Comparison of ENCODE assay signal across 8 cellular contexts in genomic region chr2:119366649-119367471, GRCh38. TPM values are rescaled to one million over a fixed set of nuclear protein-coding genes. Genes with fewer than 3 reads are reported as not detected.
A peak's percentile ranks its signal among the peaks of the same experiment; 100 is the strongest.
DNase-seq lines count a peak whose midpoint lies in the region; ATAC-seq and TF ChIP-seq lines count a peak whose summit lies in the region.

TSS of gene C2orf76 (minus strand) at chr2:119366834. CDS start at chr2:119339959, 26,875 bp downstream.
TSS of gene DBI (plus strand) at chr2:119366977. CDS start at chr2:119367052, 75 bp downstream.

- TF ChIP-seq CTCF in glutamatergic neuron (IDR thresholded peaks at IDR 0.05; ENCODE audit: partially characterized antibody, unreplicated experiment) (no peak), osteocyte (IDR thresholded peaks at IDR 0.05) (no peak)

- H3K9me3 Mint-ChIP-seq in activated naive CD8-positive, alpha-beta T cell treated with anti-CD3 and anti-CD28 coated beads for 36 hours: no peaks in the 10 kb centered on the region
- H3K9me3 Mint-ChIP-seq in glutamatergic neuron (ENCODE audit: unreplicated experiment) (peaks cover 11% of the 10 kb centered on the region), osteocyte (ENCODE audit: unreplicated experiment) (no peaks in the 10 kb centered on the region)

- no peaks in the 10 kb centered on the region for H3K9me3 ChIP-seq in thymus (ENCODE audit: control insufficient read depth)

- H3K4me1 Mint-ChIP-seq in activated naive CD8-positive, alpha-beta T cell treated with anti-CD3 and anti-CD28 coated beads for 36 hours: peaks cover 33% of the 10 kb centered on the region
- H3K4me1 Mint-ChIP-seq in glutamatergic neuron (ENCODE audit: low read depth, unreplicated experiment) (peaks cover 15% of the 10 kb centered on the region), osteocyte (ENCODE audit: unreplicated experiment) (peaks cover 19% of the 10 kb centered on the region)

- H3K4me3 ChIP-seq in GM08714 (ENCODE audit: low read length) (peak within 1 kb of the TSS; percentile 96), thymus (ENCODE audit: low read length) (peak within 1 kb of the TSS; percentile 83)

- under 1% methylated on average over 65 of the region's 65 CpGs for WGBS in thymus

- H3K27me3 ChIP-seq in thymus (ENCODE audit: control insufficient read depth, insufficient read depth): no peaks in the 10 kb centered on the region

- DNase-seq in NCI-H1092 treated with DMSO at 0.1 percent for 48 hours (lab: John Stamatoyannopoulos, UW) (peak; percentile 90), SKM-1 (lab: John Stamatoyannopoulos, UW; ENCODE audit: unreplicated experiment) (peak; percentile 96), glutamatergic neuron (peak; percentile 94), osteocyte (ENCODE audit: extremely low spot score, unreplicated experiment) (peak; percentile 97)
- DNase-seq in activated naive CD8-positive, alpha-beta T cell treated with anti-CD3 and anti-CD28 coated beads for 36 hours: peak; percentile 95

- H3K4me3 Mint-ChIP-seq in activated naive CD8-positive, alpha-beta T cell treated with anti-CD3 and anti-CD28 coated beads for 36 hours: peak within 1 kb of the TSS; percentile 100
- peak within 1 kb of the TSS; percentile 99 for H3K4me3 Mint-ChIP-seq in glutamatergic neuron (ENCODE audit: unreplicated experiment)
- H3K4me3 Mint-ChIP-seq in osteocyte (ENCODE audit: unreplicated experiment): peak within 1 kb of the TSS; percentile 99

- H3K36me3 Mint-ChIP-seq in activated naive CD8-positive, alpha-beta T cell treated with anti-CD3 and anti-CD28 coated beads for 36 hours: peaks cover 52% of the 10 kb centered on the region
- peaks cover under 1% of the 10 kb centered on the region for H3K36me3 Mint-ChIP-seq in glutamatergic neuron (ENCODE audit: unreplicated experiment)
- peaks cover 19% of the 10 kb centered on the region for H3K36me3 Mint-ChIP-seq in osteocyte (ENCODE audit: unreplicated experiment)

- H3K4me1 ChIP-seq in thymus (ENCODE audit: control insufficient read depth, insufficient read depth, low read length): peaks cover 22% of the 10 kb centered on the region

- ATAC-seq in HG02610 (IDR thresholded peaks at IDR 0.05; ENCODE audit: unreplicated experiment): peak; percentile 97

- H3K27ac Mint-ChIP-seq in activated naive CD8-positive, alpha-beta T cell treated with anti-CD3 and anti-CD28 coated beads for 36 hours: peak within 1 kb of the TSS; percentile 100
- peak within 1 kb of the TSS; percentile 96 for H3K27ac Mint-ChIP-seq in glutamatergic neuron (ENCODE audit: unreplicated experiment)
- peak within 1 kb of the TSS; percentile 94 for H3K27ac Mint-ChIP-seq in osteocyte (ENCODE audit: unreplicated experiment)

- peak within 1 kb of the TSS; percentile 76 for H3K27ac ChIP-seq in thymus (ENCODE audit: low read depth)

- peaks cover 23% of the 10 kb centered on the region for H3K36me3 ChIP-seq in thymus (ENCODE audit: control insufficient read depth, insufficient read depth)

- H3K27me3 Mint-ChIP-seq in activated naive CD8-positive, alpha-beta T cell treated with anti-CD3 and anti-CD28 coated beads for 36 hours: no peaks in the 10 kb centered on the region
- H3K27me3 Mint-ChIP-seq in glutamatergic neuron (ENCODE audit: unreplicated experiment) (peaks cover 2% of the 10 kb centered on the region), osteocyte (ENCODE audit: unreplicated experiment) (no peaks in the 10 kb centered on the region)

RNA-seq across cellular contexts. Expression of gene C2orf76, which starts in this region (rescaled TPM):
- total RNA-seq in activated naive CD8-positive, alpha-beta T cell treated with anti-CD3 and anti-CD28 coated beads for 36 hours: 10 to 100 TPM; 12.3 to 15.6 TPM
- 10.4 TPM for total RNA-seq in glutamatergic neuron (ENCODE audit: unreplicated experiment)
- total RNA-seq in osteocyte: 11.1 and 11.5 TPM in 2 replicates
- 25.6 TPM for polyA plus RNA-seq in thymus

RNA-seq across cellular contexts. Expression of gene DBI, which starts in this region (rescaled TPM):
- 100 to 1,000 TPM; 162 to 182 TPM for total RNA-seq in activated naive CD8-positive, alpha-beta T cell treated with anti-CD3 and anti-CD28 coated beads for 36 hours
- total RNA-seq in glutamatergic neuron (ENCODE audit: unreplicated experiment): 134 TPM
- total RNA-seq in osteocyte: 57.7 and 59.2 TPM in 2 replicates
- polyA plus RNA-seq in thymus: 314 TPM

Comparison
In these comparisons a context has a peak if more than half of its experiments do, and no peak if none do; other contexts are left out.
1. Peak in every context shown above with its lines: DNase-seq, ATAC-seq, H3K4me3 ChIP-seq and H3K27ac ChIP-seq.